ENCODE assay signal across 10 cellular contexts in the genomic region with DNA sequence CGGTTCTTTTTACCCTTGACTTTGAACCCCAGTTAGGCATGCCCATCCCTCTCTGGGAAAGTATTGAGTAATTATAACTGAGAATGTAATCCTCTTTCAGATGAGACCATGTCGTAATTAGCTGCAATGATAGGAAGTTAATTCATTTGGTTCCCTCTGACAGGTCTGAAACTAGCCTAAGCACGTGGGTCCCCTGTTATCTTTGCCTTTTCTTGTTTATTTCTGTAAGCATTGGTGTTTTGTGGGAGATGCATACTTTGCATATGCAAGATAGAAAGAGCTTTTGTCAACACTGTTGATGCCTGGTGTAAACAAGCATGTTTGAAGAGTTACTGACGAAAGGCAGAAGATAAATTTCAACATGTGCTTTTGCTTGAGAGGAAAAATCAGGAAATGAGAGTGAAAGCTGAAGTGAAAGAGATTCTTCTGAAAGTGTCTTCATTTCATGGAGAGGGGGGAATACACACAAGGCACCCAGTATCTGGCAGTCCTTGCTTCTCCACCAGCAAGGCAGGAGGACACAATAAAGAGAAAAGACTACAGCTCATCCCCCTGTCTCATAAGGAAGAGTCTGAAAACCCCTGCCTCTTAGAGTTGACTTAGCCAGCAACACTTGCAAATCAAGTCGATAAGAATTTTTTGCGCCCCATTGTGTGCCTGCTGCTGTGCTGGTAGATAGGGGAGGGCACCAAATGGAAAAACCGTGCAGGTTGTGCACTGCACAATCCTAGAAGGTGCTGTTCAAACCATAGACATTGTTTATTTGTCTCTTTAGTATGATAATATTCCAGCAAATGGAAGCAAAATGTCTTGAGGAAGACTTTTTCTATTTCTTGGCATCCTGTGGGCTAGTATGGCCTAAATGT.
DNase-seq lines count a peak whose midpoint lies in the region; ATAC-seq and TF ChIP-seq lines count a peak whose summit lies in the region.
"Had no signal": no experiment of that assay in that cellular context is flagged by ENCODE, and none has a peak within 500 bp of the region (broad histone marks: within the 10 kb centered on the region; RNA-seq: fewer than 3 reads in every experiment).

No MANE protein-coding gene starts in this region.

- intact Hi-C loops in vagina (cut with DNase I) = no loop called here

- H3K9ac ChIP-seq in mesenchymal stem cell (ENCODE audit: low read length) = no peak overlapping the region

- no peak overlapping the region for H3K18ac ChIP-seq in mesenchymal stem cell (ENCODE audit: low read depth in 1 of 2, low read length in 2 of 2)

- H3K4me3 Mint-ChIP-seq in chondrocyte (ENCODE audit: unreplicated experiment) = no peak overlapping the region
- H3K4me3 Mint-ChIP-seq: T-helper 17 cell had no signal

- H3K4me1 Mint-ChIP-seq in chondrocyte (ENCODE audit: low read depth) = peaks cover 20% of the 10 kb centered on the region

- H3K4me1 ChIP-seq in mesenchymal stem cell (ENCODE audit: control insufficient read depth, insufficient read depth, low read depth, low read length) (peaks cover 5% of the 10 kb centered on the region), vagina (no peaks in the 10 kb centered on the region)

- no peak overlapping the region for H3K4me2 ChIP-seq in mesenchymal stem cell (ENCODE audit: low read length, poor library complexity, severe bottlenecking)

- peaks cover 8% of the 10 kb centered on the region for H3K9me3 Mint-ChIP-seq in chondrocyte (ENCODE audit: low read depth)

- H3K23ac ChIP-seq in mesenchymal stem cell (ENCODE audit: low read length in 2 of 2) = no peak overlapping the region

- H3K36me3 ChIP-seq in mesenchymal stem cell (ENCODE audit: control insufficient read depth in 1 of 2, insufficient read depth in 2 of 2, low read depth in 1 of 2, low read length in 2 of 2) (no peaks in the 10 kb centered on the region), vagina (no peaks in the 10 kb centered on the region)

- no peak overlapping the region for H2AK5ac ChIP-seq in mesenchymal stem cell (ENCODE audit: low read length, severe bottlenecking)

- H2BK120ac ChIP-seq in mesenchymal stem cell (ENCODE audit: low read depth, low read length) = no peak overlapping the region

- H3K9me3 ChIP-seq in mesenchymal stem cell (ENCODE audit: control insufficient read depth, low read length) = no peaks in the 10 kb centered on the region
- no peaks in the 10 kb centered on the region for H3K9me3 ChIP-seq in vagina

- no peak overlapping the region for H3K27ac Mint-ChIP-seq in chondrocyte (ENCODE audit: unreplicated experiment)
- H3K27ac Mint-ChIP-seq: T-helper 17 cell had no signal

- WGBS in mesenchymal stem cell = 62% methylated on average over 6 of the region's 7 CpGs

- H3K4ac ChIP-seq in mesenchymal stem cell (ENCODE audit: low read depth in 1 of 2, low read length in 2 of 2) = no peak overlapping the region

- peak; percentile 68 for ATAC-seq in GM18870 (IDR thresholded peaks at IDR 0.05; ENCODE audit: unreplicated experiment)
- ATAC-seq in HG02759 (IDR thresholded peaks at IDR 0.05; ENCODE audit: unreplicated experiment) = peak; percentile 66
- ATAC-seq: K562, T-helper 17 cell had no signal

- no peak overlapping the region for H2AFZ ChIP-seq in mesenchymal stem cell (ENCODE audit: low read depth, low read length)

- H3K27me3 ChIP-seq in mesenchymal stem cell (ENCODE audit: control insufficient read depth in 1 of 2, insufficient read depth in 1 of 2, low read length in 2 of 2) = peaks cover 0 to 8% of the 10 kb centered on the region in 2 experiments
- H3K27me3 ChIP-seq in vagina = no peaks in the 10 kb centered on the region

- H3K27ac ChIP-seq in mesenchymal stem cell (ENCODE audit: low read length, poor library complexity, severe bottlenecking) = no peak overlapping the region
- no peak overlapping the region for H3K27ac ChIP-seq in vagina

- TF ChIP-seq CTCF in NB4 (IDR thresholded peaks at IDR 0.05; ENCODE audit: low read depth, low read length) (no peak), vagina (IDR thresholded peaks at IDR 0.05) (no peak), chondrocyte (IDR thresholded peaks at IDR 0.05) (no peak)

- peaks cover 5% of the 10 kb centered on the region for H3K27me3 Mint-ChIP-seq in chondrocyte (ENCODE audit: low read depth)

- DNase-seq in NB4 (ENCODE audit: low read depth) (peak; percentile 67), mesenchymal stem cell (peak; percentile 88), vagina (ENCODE audit: extremely low spot score in 2 of 2) (no peak), chondrocyte (ENCODE audit: low spot score) (no peak)
- no peak for DNase-seq in stimulated activated CD4-positive, alpha-beta T cell treated with anti-CD3 and anti-CD28 coated beads, Interleukin-2, amount 100 ng/mL, for 24 hours
- DNase-seq in stimulated activated CD8-positive, alpha-beta memory T cell treated with anti-CD3 and anti-CD28 coated beads, Interleukin-4, amount 100 ng/mL, for 48 hours = no peak
- DNase-seq: T-helper 17 cell had no signal

- H2BK15ac ChIP-seq in mesenchymal stem cell (ENCODE audit: low read depth, poor library complexity, severe bottlenecking) = no peak overlapping the region

- H4K91ac ChIP-seq in mesenchymal stem cell (ENCODE audit: low read length) = no peak overlapping the region

- TF ChIP-seq POLR2A in NB4 (IDR thresholded peaks at IDR 0.05; ENCODE audit: extremely low read depth, insufficient read length) (no peak), vagina (IDR thresholded peaks at IDR 0.05) (no peak)

- no peaks in the 10 kb centered on the region for H3K36me3 Mint-ChIP-seq in chondrocyte (ENCODE audit: low read depth)

- no peak overlapping the region for H2BK12ac ChIP-seq in mesenchymal stem cell (ENCODE audit: low read length in 2 of 2)

- H4K8ac ChIP-seq in mesenchymal stem cell (ENCODE audit: low read length) = no peak overlapping the region

- H3K4me3 ChIP-seq in NB4 (ENCODE audit: low read depth, low read length) (no peak overlapping the region), mesenchymal stem cell (ENCODE audit: insufficient read depth in 1 of 2, low read depth in 1 of 2, low read length in 2 of 2) (no peak overlapping the region), vagina (no peak overlapping the region)
- H3K4me3 ChIP-seq: K562 had no signal

- H3K14ac ChIP-seq in mesenchymal stem cell (ENCODE audit: low read length in 2 of 2) = no peak overlapping the region

- H3K79me1 ChIP-seq in mesenchymal stem cell (replicated peaks; ENCODE audit: low read length, poor library complexity, severe bottlenecking) = no peaks in the 10 kb centered on the region

- no peak overlapping the region for H2BK5ac ChIP-seq in mesenchymal stem cell (ENCODE audit: low read depth, low read length, poor library complexity, severe bottlenecking)

Comparison
In these comparisons a context has a peak if more than half of its experiments do, and no peak if none do; other contexts are left out.
1. DNase-seq: peak in NB4 (single experiment) and mesenchymal stem cell (single experiment); none in vagina (0 of 2), stimulated activated CD4-positive, alpha-beta T cell treated with anti-CD3 and anti-CD28 coated beads, Interleukin-2, amount 100 ng/mL, for 24 hours (0 of 2), chondrocyte (single experiment) and stimulated activated CD8-positive, alpha-beta memory T cell treated with anti-CD3 and anti-CD28 coated beads, Interleukin-4, amount 100 ng/mL, for 48 hours (single experiment).